Comparison of ENCODE assay signal across 17 cellular contexts in genomic region chr4:184104419-184105101, GRCh38.
DNase-seq lines count a peak whose midpoint lies in the region; ATAC-seq and TF ChIP-seq lines count a peak whose summit lies in the region.
"Had no signal": no experiment of that assay in that cellular context is flagged by ENCODE, and none has a peak within 500 bp of the region (broad histone marks: within the 10 kb centered on the region; RNA-seq: fewer than 3 reads in every experiment).

No MANE protein-coding gene starts in this region.

- peak; percentile 74 for ATAC-seq in Right ventricle myocardium inferior

- no peak for TF ChIP-seq CTCF in GM20000 (IDR thresholded peaks at IDR 0.05; ENCODE audit: extremely low read depth, missing control alignments)

- peak overlapping the region; percentile 50 for H2AFZ ChIP-seq in neuron (ENCODE audit: low read depth, low read length)

- no peak overlapping the region for H3K4me3 ChIP-seq in neuron (ENCODE audit: low read length)

- no peaks in the 10 kb centered on the region for H3K9me3 ChIP-seq in neuron (ENCODE audit: low read length)

- DNase-seq in Right ventricle myocardium inferior (ENCODE audit: missing footprints) (no peak), cardiac septum (ENCODE audit: low spot score) (no peak), islet precursor cell (peak; percentile 12), NCI-H2107 (lab: John Stamatoyannopoulos, UW) (no peak), Kasumi-1 (lab: John Stamatoyannopoulos, UW) (no peak), GM20000 (ENCODE audit: low spot score) (no peak), globus pallidus (ENCODE audit: low spot score) (no peak)
- DNase-seq: activated CD4-positive, alpha-beta T cell treated with anti-CD3 and anti-CD28 coated beads, Interleukin-2, amount 10 ng/mL, durations not matched to agents 24 days and 14 days; activated CD8-positive, alpha-beta memory T cell treated with anti-CD3 and anti-CD28 coated beads, Interleukin-2, amount 50 U/mL, for 48 hours; activated naive CD4-positive, alpha-beta T cell treated with anti-CD3 and anti-CD28 coated beads for 36 hours; cortex of kidney; DMS153; foreskin melanocyte; NCI-H146; NCI-H226; NK-92 treated with Interleukin-12 subunit alpha and Interleukin-12 subunit beta, amount 100 ng/mL, for 24 hours had no signal

- intact Hi-C loops in Right ventricle myocardium inferior (cut with DNase I): loop anchor here (2.0 to 5.0 kb wide), 3 partner anchors 52 to 197 kb away; partner anchors contain the start of gene STOX2
- intact Hi-C loops in cardiac septum (cut with DNase I): loop anchor here (5.0 kb wide), 1 partner anchor 58 kb away; no protein-coding TSS in a partner anchor

- H3K36me3 ChIP-seq in neuron (ENCODE audit: insufficient read depth, low read length): no peaks in the 10 kb centered on the region

- H3K4me1 ChIP-seq in neuron (ENCODE audit: insufficient read depth, low read length): peaks cover 13% of the 10 kb centered on the region

- H3K27me3 ChIP-seq in neuron (ENCODE audit: insufficient read depth, low read length): peaks cover 4% of the 10 kb centered on the region
